1 cellular context compared by ENCODE assay signal in the genomic region with DNA sequence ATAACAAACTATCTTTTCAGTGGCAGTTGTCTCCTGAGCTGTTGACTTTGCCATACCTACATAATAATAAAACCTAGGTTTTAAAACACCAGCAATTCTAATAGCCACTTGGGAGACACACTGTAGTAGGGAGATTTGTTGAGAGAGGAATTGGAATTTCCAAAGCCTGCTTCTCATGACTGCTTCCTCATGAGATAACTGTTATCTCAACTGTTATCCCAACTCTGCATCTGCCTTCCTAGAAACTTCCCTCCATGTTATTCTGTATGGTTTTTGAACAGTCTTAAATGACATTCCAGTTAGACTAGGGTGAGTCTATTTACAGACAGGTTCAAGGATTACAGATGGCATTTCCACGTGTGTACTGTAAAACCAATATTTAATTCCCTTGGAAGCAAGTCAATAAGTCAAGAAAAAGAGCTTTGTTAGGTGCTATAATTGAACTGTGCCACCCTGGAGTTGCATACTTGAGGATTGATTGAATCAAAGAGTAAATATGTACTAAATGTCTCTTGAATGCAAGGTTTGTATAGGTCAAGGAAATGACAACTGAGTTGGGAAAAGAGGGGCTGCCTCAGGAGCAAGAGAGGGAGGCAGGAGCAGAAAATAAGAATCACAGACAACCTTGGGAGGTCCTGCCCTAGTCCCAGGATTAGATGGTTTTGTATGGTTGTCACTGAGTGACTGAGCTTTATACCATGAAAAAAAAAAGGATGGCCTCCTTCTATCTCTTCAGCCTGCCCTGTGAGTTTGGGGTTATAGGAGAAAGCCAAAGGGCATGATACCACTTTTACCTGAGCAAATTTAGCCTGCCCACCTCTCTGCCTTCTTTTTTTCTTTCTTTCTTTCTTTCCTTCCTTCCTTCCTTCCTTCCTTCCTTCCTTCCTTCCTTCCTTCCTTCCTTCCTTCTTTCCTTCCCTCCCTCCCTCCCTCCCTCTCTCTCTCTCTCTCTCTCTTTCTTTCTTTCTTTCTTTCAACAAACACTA.
TF ChIP-seq lines count a peak whose summit lies in the region.

No MANE protein-coding gene starts in this region.

TF ChIP-seq in HepG2, 621 proteins besides CTCF, POLR2A, EP300 and RAD21 (continued from another document and continues in another):
- TF ChIP-seq ZNF280D (CRISPR knock-in tag; IDR thresholded peaks at IDR 0.05): no peak
- TF ChIP-seq ATF4 (CRISPR knock-in tag; IDR thresholded peaks at IDR 0.05): peak in 1 of 2 experiments; percentile 18; a peak in 1 of 4 replicates
- no peak for TF ChIP-seq NFYC (CRISPR knock-in tag; IDR thresholded peaks at IDR 0.05)
- peak; percentile 86 for TF ChIP-seq ISL2 (CRISPR knock-in tag; IDR thresholded peaks at IDR 0.05)
- peak; percentile 15; the same call in 1 of the 2 replicates for TF ChIP-seq JUNB (CRISPR knock-in tag; IDR thresholded peaks at IDR 0.05; ENCODE audit: borderline replicate concordance)
- no peak for TF ChIP-seq ZNF549 (CRISPR knock-in tag; IDR thresholded peaks at IDR 0.05)
- TF ChIP-seq, protein P1, sequence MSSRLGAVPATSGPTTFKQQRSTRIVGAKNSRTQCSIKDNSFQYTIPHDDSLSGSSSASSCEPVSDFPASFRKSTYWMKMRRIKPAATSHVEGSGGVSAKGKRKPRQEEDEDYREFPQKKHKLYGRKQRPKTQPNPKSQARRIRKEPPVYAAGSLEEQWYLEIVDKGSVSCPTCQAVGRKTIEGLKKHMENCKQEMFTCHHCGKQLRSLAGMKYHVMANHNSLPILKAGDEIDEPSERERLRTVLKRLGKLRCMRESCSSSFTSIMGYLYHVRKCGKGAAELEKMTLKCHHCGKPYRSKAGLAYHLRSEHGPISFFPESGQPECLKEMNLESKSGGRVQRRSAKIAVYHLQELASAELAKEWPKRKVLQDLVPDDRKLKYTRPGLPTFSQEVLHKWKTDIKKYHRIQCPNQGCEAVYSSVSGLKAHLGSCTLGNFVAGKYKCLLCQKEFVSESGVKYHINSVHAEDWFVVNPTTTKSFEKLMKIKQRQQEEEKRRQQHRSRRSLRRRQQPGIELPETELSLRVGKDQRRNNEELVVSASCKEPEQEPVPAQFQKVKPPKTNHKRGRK (CRISPR knock-in tag; IDR thresholded peaks at IDR 0.05): peak; percentile 91
- TF ChIP-seq ZNF704 (CRISPR knock-in tag; IDR thresholded peaks at IDR 0.05; ENCODE audit: borderline replicate concordance): no peak
- TF ChIP-seq, protein P2, sequence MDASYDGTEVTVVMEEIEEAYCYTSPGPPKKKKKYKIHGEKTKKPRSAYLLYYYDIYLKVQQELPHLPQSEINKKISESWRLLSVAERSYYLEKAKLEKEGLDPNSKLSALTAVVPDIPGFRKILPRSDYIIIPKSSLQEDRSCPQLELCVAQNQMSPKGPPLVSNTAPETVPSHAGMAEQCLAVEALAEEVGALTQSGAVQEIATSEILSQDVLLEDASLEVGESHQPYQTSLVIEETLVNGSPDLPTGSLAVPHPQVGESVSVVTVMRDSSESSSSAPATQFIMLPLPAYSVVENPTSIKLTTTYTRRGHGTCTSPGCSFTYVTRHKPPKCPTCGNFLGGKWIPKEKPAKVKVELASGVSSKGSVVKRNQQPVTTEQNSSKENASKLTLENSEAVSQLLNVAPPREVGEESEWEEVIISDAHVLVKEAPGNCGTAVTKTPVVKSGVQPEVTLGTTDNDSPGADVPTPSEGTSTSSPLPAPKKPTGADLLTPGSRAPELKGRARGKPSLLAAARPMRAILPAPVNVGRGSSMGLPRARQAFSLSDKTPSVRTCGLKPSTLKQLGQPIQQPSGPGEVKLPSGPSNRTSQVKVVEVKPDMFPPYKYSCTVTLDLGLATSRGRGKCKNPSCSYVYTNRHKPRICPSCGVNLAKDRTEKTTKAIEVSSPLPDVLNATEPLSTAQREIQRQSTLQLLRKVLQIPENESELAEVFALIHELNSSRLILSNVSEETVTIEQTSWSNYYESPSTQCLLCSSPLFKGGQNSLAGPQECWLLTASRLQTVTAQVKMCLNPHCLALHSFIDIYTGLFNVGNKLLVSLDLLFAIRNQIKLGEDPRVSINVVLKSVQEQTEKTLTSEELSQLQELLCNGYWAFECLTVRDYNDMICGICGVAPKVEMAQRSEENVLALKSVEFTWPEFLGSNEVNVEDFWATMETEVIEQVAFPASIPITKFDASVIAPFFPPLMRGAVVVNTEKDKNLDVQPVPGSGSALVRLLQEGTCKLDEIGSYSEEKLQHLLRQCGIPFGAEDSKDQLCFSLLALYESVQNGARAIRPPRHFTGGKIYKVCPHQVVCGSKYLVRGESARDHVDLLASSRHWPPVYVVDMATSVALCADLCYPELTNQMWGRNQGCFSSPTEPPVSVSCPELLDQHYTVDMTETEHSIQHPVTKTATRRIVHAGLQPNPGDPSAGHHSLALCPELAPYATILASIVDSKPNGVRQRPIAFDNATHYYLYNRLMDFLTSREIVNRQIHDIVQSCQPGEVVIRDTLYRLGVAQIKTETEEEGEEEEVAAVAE (CRISPR knock-in tag; IDR thresholded peaks at IDR 0.05; ENCODE audit: borderline replicate concordance): no peak
- TF ChIP-seq TBL1XR1 (IDR thresholded peaks at IDR 0.05; ENCODE audit: borderline replicate concordance, low read length, partially characterized antibody): peak; percentile 31
- TF ChIP-seq ZNF382 (CRISPR knock-in tag; IDR thresholded peaks at IDR 0.05; ENCODE audit: borderline replicate concordance): no peak
- no peak for TF ChIP-seq ZNF282 (IDR thresholded peaks at IDR 0.05; ENCODE audit: partially characterized antibody)
- no peak for TF ChIP-seq BATF2 (CRISPR knock-in tag; IDR thresholded peaks at IDR 0.05)
- TF ChIP-seq ZNF326 (CRISPR knock-in tag; IDR thresholded peaks at IDR 0.05; ENCODE audit: borderline replicate concordance): no peak
- no peak for TF ChIP-seq ZNF543 (CRISPR knock-in tag; IDR thresholded peaks at IDR 0.05)
- no peak for TF ChIP-seq PCBP2 (optimal IDR thresholded peaks at IDR 0.05; ENCODE audit: low read depth, low read length, poor library complexity, severe bottlenecking)
- no peak for TF ChIP-seq ZNF768 (CRISPR knock-in tag; IDR thresholded peaks at IDR 0.05)
- TF ChIP-seq ZNF530 (CRISPR knock-in tag; IDR thresholded peaks at IDR 0.05; ENCODE audit: low read depth): no peak
- TF ChIP-seq ZNF510 (CRISPR knock-in tag; IDR thresholded peaks at IDR 0.05; ENCODE audit: low read depth): no peak
- no peak for TF ChIP-seq NFRKB (IDR thresholded peaks at IDR 0.05)
- TF ChIP-seq ARNT (IDR thresholded peaks at IDR 0.05): no peak
- no peak for TF ChIP-seq REST (IDR thresholded peaks at IDR 0.05; ENCODE audit: borderline replicate concordance in 1 of 2, low read depth in 1 of 2, low read length in 2 of 2)
- no peak for TF ChIP-seq CREB1 (IDR thresholded peaks at IDR 0.05)
- peak; percentile 52; the same call in 1 of the 2 replicates for TF ChIP-seq CREB1 (CRISPR knock-in tag; IDR thresholded peaks at IDR 0.05)
- TF ChIP-seq ZGPAT (CRISPR knock-in tag; IDR thresholded peaks at IDR 0.05): peak; percentile 66; the same call in 1 of the 2 replicates
- no peak for TF ChIP-seq ZNF501 (CRISPR knock-in tag; IDR thresholded peaks at IDR 0.05)
- TF ChIP-seq ZNF30 (CRISPR knock-in tag; IDR thresholded peaks at IDR 0.05): no peak
- TF ChIP-seq FOXO4 (CRISPR knock-in tag; conservative IDR thresholded peaks at IDR 0.05): no peak
- TF ChIP-seq TEAD3 (CRISPR knock-in tag; optimal IDR thresholded peaks at IDR 0.05; ENCODE audit: borderline replicate concordance): peak; percentile 80
- TF ChIP-seq MIXL1 (CRISPR knock-in tag; IDR thresholded peaks at IDR 0.05): peak; percentile 72; the same call in 1 of the 2 replicates
- peak; percentile 42; the same call in 1 of the 2 replicates for TF ChIP-seq PPARG (CRISPR knock-in tag; conservative IDR thresholded peaks at IDR 0.05)
- TF ChIP-seq, protein P3, sequence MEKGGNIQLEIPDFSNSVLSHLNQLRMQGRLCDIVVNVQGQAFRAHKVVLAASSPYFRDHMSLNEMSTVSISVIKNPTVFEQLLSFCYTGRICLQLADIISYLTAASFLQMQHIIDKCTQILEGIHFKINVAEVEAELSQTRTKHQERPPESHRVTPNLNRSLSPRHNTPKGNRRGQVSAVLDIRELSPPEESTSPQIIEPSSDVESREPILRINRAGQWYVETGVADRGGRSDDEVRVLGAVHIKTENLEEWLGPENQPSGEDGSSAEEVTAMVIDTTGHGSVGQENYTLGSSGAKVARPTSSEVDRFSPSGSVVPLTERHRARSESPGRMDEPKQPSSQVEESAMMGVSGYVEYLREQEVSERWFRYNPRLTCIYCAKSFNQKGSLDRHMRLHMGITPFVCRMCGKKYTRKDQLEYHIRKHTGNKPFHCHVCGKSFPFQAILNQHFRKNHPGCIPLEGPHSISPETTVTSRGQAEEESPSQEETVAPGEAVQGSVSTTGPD (CRISPR knock-in tag; IDR thresholded peaks at IDR 0.05): no peak
